Comparison of ENCODE assay signal across 22 cellular contexts in genomic region chr6:52910091-52910490, GRCh38. TPM values are rescaled to one million over a fixed set of nuclear protein-coding genes. Genes with fewer than 3 reads are reported as not detected.
"Had no signal": no experiment of that assay in that cellular context is flagged by ENCODE, and none has a peak within 500 bp of the region (broad histone marks: within the 10 kb centered on the region; RNA-seq: fewer than 3 reads in every experiment).

No MANE protein-coding gene starts in this region.

- H3K27me3 ChIP-seq: cardiac muscle cell, heart right ventricle, neutrophil, thyroid gland had no signal

- H3K27ac ChIP-seq: cardiac muscle cell, heart right ventricle, neutrophil, thyroid gland had no signal

- DNase-seq: activated B cell treated with CpG ODN at 0.5 μM for 24 hours; activated CD4-positive, alpha-beta T cell treated with anti-CD3 and anti-CD28 coated beads, Interleukin-2, amount 10 ng/mL, durations not matched to agents 24 days and 14 days; activated CD8-positive, alpha-beta memory T cell treated with anti-CD3 and anti-CD28 coated beads, Interleukin-2, amount 50 U/mL, for 4 hours; activated CD8-positive, alpha-beta T cell treated with anti-CD3 and anti-CD28 coated beads, Interleukin-2, amount 10 ng/mL, durations not matched to agents 7 days and 5 days; activated gamma-delta T cell; activated T-cell treated with anti-CD3 and anti-CD28 coated beads, Interleukin-2, amount 50 U/mL, for 72 hours; endodermal cell; heart right ventricle; naive thymus-derived CD4-positive, alpha-beta T cell; posterior cingulate gyrus; retina; T-helper 17 cell; thyroid gland had no signal

- H3K36me3 ChIP-seq: cardiac muscle cell, heart right ventricle, neutrophil, thyroid gland had no signal

- H3K9me3 ChIP-seq: neutrophil, thyroid gland had no signal

- H3K4me3 ChIP-seq: cardiac muscle cell, heart right ventricle, thyroid gland had no signal

- ATAC-seq: activated CD8-positive, alpha-beta T cell treated with anti-CD3 and anti-CD28 coated beads, Interleukin-2, amount 10 ng/mL, durations not matched to agents 7 days and 5 days; activated naive CD4-positive, alpha-beta T cell treated with anti-CD3 and anti-CD28 coated beads, Interleukin-2, amount 50 U/mL, for 72 hours; activated T-cell treated with anti-CD3 and anti-CD28 coated beads, Interleukin-2, amount 50 U/mL, for 72 hours; heart right ventricle; naive thymus-derived CD4-positive, alpha-beta T cell; stimulated activated effector memory CD8-positive, alpha-beta T cell treated with anti-CD3 and anti-CD28 coated beads, Interleukin-12 subunit alpha, Interleukin-12 subunit beta, amount 100 ng/mL, for 72 hours; T-helper 17 cell had no signal

- H3K4me1 ChIP-seq: heart right ventricle, thyroid gland had no signal

RNA-seq across cellular contexts. Expression of gene GSTA3, which starts 0.6 kb away (rescaled TPM):
- total RNA-seq: activated B cell treated with CpG ODN at 0.5 μM for 24 hours; activated CD4-positive, alpha-beta T cell treated with anti-CD3 and anti-CD28 coated beads, Interleukin-2, amount 10 ng/mL, durations not matched to agents 24 days and 14 days; activated CD8-positive, alpha-beta T cell treated with anti-CD3 and anti-CD28 coated beads, Interleukin-2, amount 10 ng/mL, durations not matched to agents 7 days and 5 days; activated naive CD4-positive, alpha-beta T cell treated with anti-CD3 and anti-CD28 coated beads, Interleukin-2, amount 50 U/mL, for 72 hours; activated T-cell treated with anti-CD3 and anti-CD28 coated beads, Interleukin-2, amount 50 U/mL, for 72 hours; cardiac muscle cell; dermis microvascular lymphatic vessel endothelial cell; endodermal cell; epithelial cell of proximal tubule; frontal cortex; heart right ventricle; lung microvascular endothelial cell; mononuclear cell; naive thymus-derived CD4-positive, alpha-beta T cell; T-helper 17 cell; thyroid gland had no signal
- polyA plus RNA-seq: cardiac muscle cell; heart right ventricle; naive thymus-derived CD4-positive, alpha-beta T cell had no signal
